1 cellular context compared by ENCODE assay signal in the genomic region with DNA sequence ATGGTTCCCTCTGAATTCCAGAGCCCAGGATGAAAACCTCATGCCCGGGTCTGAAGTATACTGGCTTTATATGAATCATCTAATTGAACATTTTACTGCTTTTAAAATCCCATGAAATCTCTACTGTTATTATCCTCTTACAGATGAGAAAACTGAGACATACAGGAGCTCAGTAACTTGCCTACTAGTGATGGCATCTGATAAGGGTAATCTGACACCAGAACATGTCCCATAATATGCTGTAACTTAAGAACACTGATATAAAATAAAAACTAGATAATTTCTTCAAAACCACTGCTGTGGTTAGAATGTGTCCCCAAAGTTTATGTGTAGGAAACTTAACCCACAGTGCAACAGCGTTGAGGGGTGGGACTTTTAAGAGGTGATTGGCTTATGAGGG.
TF ChIP-seq lines count a peak whose summit lies in the region.

No MANE protein-coding gene starts in this region.

TF ChIP-seq in HEK293, 187 proteins besides CTCF, POLR2A, EP300 and RAD21 (continued from another document):
- TF ChIP-seq, protein P1, sequence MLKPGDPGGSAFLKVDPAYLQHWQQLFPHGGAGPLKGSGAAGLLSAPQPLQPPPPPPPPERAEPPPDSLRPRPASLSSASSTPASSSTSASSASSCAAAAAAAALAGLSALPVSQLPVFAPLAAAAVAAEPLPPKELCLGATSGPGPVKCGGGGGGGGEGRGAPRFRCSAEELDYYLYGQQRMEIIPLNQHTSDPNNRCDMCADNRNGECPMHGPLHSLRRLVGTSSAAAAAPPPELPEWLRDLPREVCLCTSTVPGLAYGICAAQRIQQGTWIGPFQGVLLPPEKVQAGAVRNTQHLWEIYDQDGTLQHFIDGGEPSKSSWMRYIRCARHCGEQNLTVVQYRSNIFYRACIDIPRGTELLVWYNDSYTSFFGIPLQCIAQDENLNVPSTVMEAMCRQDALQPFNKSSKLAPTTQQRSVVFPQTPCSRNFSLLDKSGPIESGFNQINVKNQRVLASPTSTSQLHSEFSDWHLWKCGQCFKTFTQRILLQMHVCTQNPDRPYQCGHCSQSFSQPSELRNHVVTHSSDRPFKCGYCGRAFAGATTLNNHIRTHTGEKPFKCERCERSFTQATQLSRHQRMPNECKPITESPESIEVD (tag by site-specific recombination; IDR thresholded peaks at IDR 0.05): peak; percentile 52
